ENCODE assay signal across 8 cellular contexts in the genomic region with DNA sequence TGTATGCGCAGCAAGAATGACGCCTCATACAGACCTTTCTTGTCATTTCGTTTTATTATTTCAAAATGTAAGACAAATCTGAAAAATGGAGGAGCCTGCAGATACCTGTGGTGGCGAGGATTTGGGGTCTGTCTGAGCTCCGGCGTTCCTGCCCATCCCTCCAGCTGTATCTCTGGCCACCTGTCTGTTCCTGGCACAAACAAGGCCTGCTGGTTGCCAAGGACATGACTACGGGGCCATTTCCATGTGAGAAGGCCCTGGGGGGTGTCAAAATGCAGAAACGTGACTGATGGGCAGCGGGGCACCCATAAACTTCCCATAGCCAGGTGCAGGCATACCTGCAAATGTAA. TPM values are rescaled to one million over a fixed set of nuclear protein-coding genes. Genes with fewer than 3 reads are reported as not detected.
DNase-seq lines count a peak whose midpoint lies in the region; TF ChIP-seq lines count a peak whose summit lies in the region.

No MANE protein-coding gene starts in this region.

- H3K27ac Mint-ChIP-seq in dendritic cell treated with granulocyte-macrophage colony-stimulating factor and Interleukin-4, amounts not matched to agents 40 ng/mL and 50 ng/mL, for 4 days = no peak overlapping the region
- H3K27ac Mint-ChIP-seq in neural progenitor cell = no peak overlapping the region

- no peaks in the 10 kb centered on the region for H3F3A ChIP-seq in neural progenitor cell (ENCODE audit: low read depth)

- H2AFZ ChIP-seq in neural progenitor cell (replicated peaks) = peak overlapping the region; percentile 68

- H3K36me3 ChIP-seq in HUES64 (ENCODE audit: insufficient read depth, low read length) (no peaks in the 10 kb centered on the region), neural progenitor cell (no peaks in the 10 kb centered on the region)

- no peaks in the 10 kb centered on the region for H3K36me3 Mint-ChIP-seq in dendritic cell treated with granulocyte-macrophage colony-stimulating factor and Interleukin-4, amounts not matched to agents 40 ng/mL and 50 ng/mL, for 4 days (ENCODE audit: low read depth)
- H3K36me3 Mint-ChIP-seq in neural progenitor cell = no peaks in the 10 kb centered on the region

- H3K4me3 Mint-ChIP-seq in dendritic cell treated with granulocyte-macrophage colony-stimulating factor and Interleukin-4, amounts not matched to agents 40 ng/mL and 50 ng/mL, for 4 days = peak overlapping the region; percentile 77
- H3K4me3 Mint-ChIP-seq in neural progenitor cell = peak overlapping the region; percentile 66

- H3K27ac ChIP-seq in C4-2B (peak overlapping the region; percentile 42; the same call in 1 of the 2 replicates), HUES64 (ENCODE audit: low read depth, low read length) (no peak overlapping the region), neural progenitor cell (no peak overlapping the region)

- peaks cover 21% of the 10 kb centered on the region for H3K27me3 Mint-ChIP-seq in dendritic cell treated with granulocyte-macrophage colony-stimulating factor and Interleukin-4, amounts not matched to agents 40 ng/mL and 50 ng/mL, for 4 days
- H3K27me3 Mint-ChIP-seq in neural progenitor cell (ENCODE audit: insufficient read depth, low read depth) = no peaks in the 10 kb centered on the region

- TF ChIP-seq CTCF in C4-2B (conservative IDR thresholded peaks at IDR 0.05) = no peak
- TF ChIP-seq CTCF in neural progenitor cell (IDR thresholded peaks at IDR 0.05) = no peak

- no peaks in the 10 kb centered on the region for H3K79me2 ChIP-seq in neural progenitor cell (ENCODE audit: low read depth)

- H3K4me1 Mint-ChIP-seq in dendritic cell treated with granulocyte-macrophage colony-stimulating factor and Interleukin-4, amounts not matched to agents 40 ng/mL and 50 ng/mL, for 4 days (ENCODE audit: low read depth) = peaks cover 19% of the 10 kb centered on the region
- peaks cover 3% of the 10 kb centered on the region for H3K4me1 Mint-ChIP-seq in neural progenitor cell

- peak overlapping the region; percentile 66 for H3K4me2 ChIP-seq in neural progenitor cell

- intact Hi-C loops in dendritic cell treated with granulocyte-macrophage colony-stimulating factor and Interleukin-4, amounts not matched to agents 40 ng/mL and 50 ng/mL, for 4 days (cut with micrococcal nuclease) = no loop called here

- no peak for DNase-seq in neural progenitor cell (ENCODE audit: low spot score)
- no peak for DNase-seq in middle frontal gyrus (ENCODE audit: extremely low spot score, low spot score)
- no peak for DNase-seq in NCI-H2107 treated with DMSO at 0.1 percent for 48 hours (lab: John Stamatoyannopoulos, UW; ENCODE audit: unreplicated experiment)
- DNase-seq in G401 (ENCODE audit: low spot score) = no peak
- DNase-seq in T-helper 9 cell = no peak

- H3K27me3 ChIP-seq in HUES64 (ENCODE audit: insufficient read depth, low read length) (peaks cover 20% of the 10 kb centered on the region), neural progenitor cell (peaks cover 23% of the 10 kb centered on the region)

- no peaks in the 10 kb centered on the region for H3K9me3 Mint-ChIP-seq in dendritic cell treated with granulocyte-macrophage colony-stimulating factor and Interleukin-4, amounts not matched to agents 40 ng/mL and 50 ng/mL, for 4 days
- peaks cover 4% of the 10 kb centered on the region for H3K9me3 Mint-ChIP-seq in neural progenitor cell

- no peaks in the 10 kb centered on the region for H3K4me1 ChIP-seq in HUES64 (ENCODE audit: insufficient read depth, low read length)
- no peaks in the 10 kb centered on the region for H3K4me1 ChIP-seq in neural progenitor cell

- WGBS in HUES64 = 63% methylated on average over 9 of the region's 9 CpGs

- H3K9me3 ChIP-seq in HUES64 (ENCODE audit: insufficient read depth, low read depth, low read length) (no peaks in the 10 kb centered on the region), neural progenitor cell (ENCODE audit: low read depth) (no peaks in the 10 kb centered on the region)

- H3K4me3 ChIP-seq in HUES64 (ENCODE audit: low read length) (peak overlapping the region; percentile 58), neural progenitor cell (peak overlapping the region; percentile 59)

- in situ Hi-C loops in G401 (cut with HindIII; ENCODE audit: low sequenced_read_pairs) = no loop called here

- H3K9ac ChIP-seq in HUES64 (ENCODE audit: low read depth, low read length) (no peak overlapping the region), neural progenitor cell (no peak overlapping the region)

- H4K20me1 ChIP-seq in neural progenitor cell (ENCODE audit: low read depth) = no peaks in the 10 kb centered on the region

RNA-seq across cellular contexts. Expression of a gene that starts 0.6 kb away (rescaled TPM):
- polyA plus RNA-seq in HUES64 (2013, experiment 1 of 2) = 3.9 TPM
- 4.9 TPM for polyA plus RNA-seq in HUES64 (2013, experiment 2 of 2)
- total RNA-seq in neural progenitor cell (ENCODE audit: low replicate concordance) = 8.6 and 12.7 TPM in 2 replicates
- not detected in 2 replicates for total RNA-seq in G401 (2014; rRNA removed; shearing (Covaris generic))
